9 cellular contexts compared by ENCODE assay signal in genomic region chr3:157130881-157131251, GRCh38. TPM values are rescaled to one million over a fixed set of nuclear protein-coding genes. Genes with fewer than 3 reads are reported as not detected.
A peak's percentile ranks its signal among the peaks of the same experiment; 100 is the strongest.
DNase-seq lines count a peak whose midpoint lies in the region; ATAC-seq and TF ChIP-seq lines count a peak whose summit lies in the region.
"Had no signal": no experiment of that assay in that cellular context is flagged by ENCODE, and none has a peak within 500 bp of the region (broad histone marks: within the 10 kb centered on the region; RNA-seq: fewer than 3 reads in every experiment).

No MANE protein-coding gene starts in this region.

- H3K9ac ChIP-seq in Karpas-422 (ENCODE audit: low read length): no peak overlapping the region
- no peak overlapping the region for H3K9ac ChIP-seq in SK-N-SH
- H3K9ac ChIP-seq: parathyroid adenoma had no signal

- no peaks in the 10 kb centered on the region for H3K79me2 ChIP-seq in Karpas-422 (ENCODE audit: low read length)
- H3K79me2 ChIP-seq in SK-N-SH (ENCODE audit: insufficient read depth): no peaks in the 10 kb centered on the region
- H3K79me2 ChIP-seq: parathyroid adenoma had no signal

- H3K36me3 ChIP-seq in ovary: no peaks in the 10 kb centered on the region
- H3K36me3 ChIP-seq in Karpas-422 (ENCODE audit: insufficient read depth, low read length): no peaks in the 10 kb centered on the region
- H3K36me3 ChIP-seq in SK-N-SH (replicated peaks in 1 of 2; ENCODE audit: control insufficient read depth in 1 of 2, insufficient read depth in 2 of 2, low read length in 1 of 2): no peaks in the 10 kb centered on the region

- TF ChIP-seq RAD21 in SK-N-SH (IDR thresholded peaks at IDR 0.05; ENCODE audit: low read length): no peak

- no peak for DNase-seq in activated CD4-positive, alpha-beta T cell treated with anti-CD3 and anti-CD28 coated beads for 36 hours
- DNase-seq in activated CD4-positive, alpha-beta T cell treated with anti-CD3 and anti-CD28 coated beads for 48 hours: no peak
- no peak for DNase-seq in activated CD8-positive, alpha-beta T cell treated with anti-CD3 and anti-CD28 coated beads for 36 hours
- DNase-seq in immature natural killer cell (no peak), substantia nigra (lab: John Stamatoyannopoulos, UW) (no peak), ovary (no peak), Karpas-422 (no peak), SK-N-SH (no peak)

- no peaks in the 10 kb centered on the region for H3K9me2 ChIP-seq in Karpas-422 (replicated peaks; ENCODE audit: insufficient read depth, low read length)
- H3K9me2 ChIP-seq in SK-N-SH: no peaks in the 10 kb centered on the region

- TF ChIP-seq POLR2A in ovary (IDR thresholded peaks at IDR 0.05): no peak

- H3F3A ChIP-seq in SK-N-SH (replicated peaks; ENCODE audit: insufficient read depth): peaks cover 23% of the 10 kb centered on the region

- H3K27ac Mint-ChIP-seq in activated CD4-positive, alpha-beta T cell treated with anti-CD3 and anti-CD28 coated beads for 36 hours: peak overlapping the region; percentile 87
- peak overlapping the region; percentile 88 for H3K27ac Mint-ChIP-seq in activated CD8-positive, alpha-beta T cell treated with anti-CD3 and anti-CD28 coated beads for 36 hours
- peak overlapping the region; percentile 85 to 94 (median 90) for H3K27ac Mint-ChIP-seq in immature natural killer cell

- H3K27ac ChIP-seq in substantia nigra (ENCODE audit: low read depth, low read length, poor library complexity, severe bottlenecking) (peak overlapping the region; percentile 84), ovary (no peak overlapping the region), Karpas-422 (ENCODE audit: low read length) (no peak overlapping the region), SK-N-SH (ENCODE audit: low read depth in 2 of 2, low read length in 1 of 2) (no peak overlapping the region)
- H3K27ac ChIP-seq: parathyroid adenoma had no signal

- H3K4me3 ChIP-seq in ovary: no peak overlapping the region
- no peak overlapping the region for H3K4me3 ChIP-seq in Karpas-422 (ENCODE audit: low read length)
- no peak overlapping the region for H3K4me3 ChIP-seq in SK-N-SH (ENCODE audit: low read depth in 2 of 2, low read length in 1 of 2)

- H3K9me3 Mint-ChIP-seq in activated CD4-positive, alpha-beta T cell treated with anti-CD3 and anti-CD28 coated beads for 36 hours (ENCODE audit: low read depth): no peaks in the 10 kb centered on the region
- H3K9me3 Mint-ChIP-seq in activated CD8-positive, alpha-beta T cell treated with anti-CD3 and anti-CD28 coated beads for 36 hours: no peaks in the 10 kb centered on the region
- no peaks in the 10 kb centered on the region for H3K9me3 Mint-ChIP-seq in immature natural killer cell

- WGBS in ovary, 3 donors: 42 to 43% (median 42%) methylated on average over 10 of the region's 10 CpGs
- WGBS in SK-N-SH (ENCODE audit: low lambda C conversion rate): 44% methylated on average over 10 of the region's 10 CpGs

- no peak for TF ChIP-seq EP300 in ovary (IDR thresholded peaks at IDR 0.05)
- no peak for TF ChIP-seq EP300 in SK-N-SH (IDR thresholded peaks at IDR 0.05; ENCODE audit: borderline replicate concordance in 1 of 2, low read depth in 1 of 2, low read length in 1 of 2)

- H3K27me3 ChIP-seq in ovary (no peaks in the 10 kb centered on the region), Karpas-422 (ENCODE audit: low read length) (no peaks in the 10 kb centered on the region), SK-N-SH (ENCODE audit: insufficient read depth) (no peaks in the 10 kb centered on the region)

- ATAC-seq in activated CD4-positive, alpha-beta T cell treated with anti-CD3 and anti-CD28 coated beads for 36 hours: no peak
- ATAC-seq in activated CD8-positive, alpha-beta T cell treated with anti-CD3 and anti-CD28 coated beads for 36 hours: no peak

- peaks cover 76% of the 10 kb centered on the region for H3K4me1 Mint-ChIP-seq in activated CD4-positive, alpha-beta T cell treated with anti-CD3 and anti-CD28 coated beads for 36 hours
- H3K4me1 Mint-ChIP-seq in activated CD8-positive, alpha-beta T cell treated with anti-CD3 and anti-CD28 coated beads for 36 hours (ENCODE audit: low read depth): peaks cover 74% of the 10 kb centered on the region
- peaks cover 36 to 56% of the 10 kb centered on the region in 2 donors for H3K4me1 Mint-ChIP-seq in immature natural killer cell

- H4K20me1 ChIP-seq in Karpas-422 (ENCODE audit: insufficient read depth, low read depth, low read length) (no peaks in the 10 kb centered on the region), SK-N-SH (ENCODE audit: insufficient read depth) (no peaks in the 10 kb centered on the region)

- H3K27me3 Mint-ChIP-seq in activated CD4-positive, alpha-beta T cell treated with anti-CD3 and anti-CD28 coated beads for 36 hours: no peaks in the 10 kb centered on the region
- no peaks in the 10 kb centered on the region for H3K27me3 Mint-ChIP-seq in activated CD8-positive, alpha-beta T cell treated with anti-CD3 and anti-CD28 coated beads for 36 hours
- H3K27me3 Mint-ChIP-seq in immature natural killer cell (ENCODE audit: low read depth in 3 of 3): peaks cover 0 to 3% (median 2%) of the 10 kb centered on the region in 3 donors

- no peak for TF ChIP-seq CTCF in activated CD8-positive, alpha-beta T cell treated with anti-CD3 and anti-CD28 coated beads for 36 hours (IDR thresholded peaks at IDR 0.05)
- TF ChIP-seq CTCF in ovary (IDR thresholded peaks at IDR 0.05) (no peak), SK-N-SH (IDR thresholded peaks at IDR 0.05) (no peak)

- no peak overlapping the region for H2AFZ ChIP-seq in Karpas-422 (ENCODE audit: low read length)
- no peak overlapping the region for H2AFZ ChIP-seq in SK-N-SH (ENCODE audit: low read depth)

- no peaks in the 10 kb centered on the region for H3K36me3 Mint-ChIP-seq in activated CD4-positive, alpha-beta T cell treated with anti-CD3 and anti-CD28 coated beads for 36 hours (ENCODE audit: low read depth)
- H3K36me3 Mint-ChIP-seq in activated CD8-positive, alpha-beta T cell treated with anti-CD3 and anti-CD28 coated beads for 36 hours (ENCODE audit: low read depth): no peaks in the 10 kb centered on the region
- no peaks in the 10 kb centered on the region for H3K36me3 Mint-ChIP-seq in immature natural killer cell

- CTCF ChIA-PET in activated CD4-positive, alpha-beta T cell treated with anti-CD3 and anti-CD28 coated beads for 36 hours (lab: Charles Lee): interaction anchor here (0.7 to 4.0 kb wide), 20 partner anchors 10 to 966 kb away, joined by 3 to 29 read pairs (median 4); partner anchors contain the start of gene SSR3
- CTCF ChIA-PET in activated CD8-positive, alpha-beta T cell treated with anti-CD3 and anti-CD28 coated beads for 36 hours (lab: Charles Lee): interaction anchor here (0.7 to 8.1 kb wide), 18 partner anchors 8 to 978 kb away, joined by 3 to 84 read pairs (median 4); partner anchors contain the start of gene SSR3
- CTCF ChIA-PET in SK-N-SH (lab: Yijun Ruan, JAX): interaction anchor here (0.6 to 5.4 kb wide), 13 partner anchors 9 to 1009 kb away, joined by 3 to 26 read pairs (median 4); partner anchors contain the start of gene TIPARP

- POLR2A ChIA-PET in activated CD4-positive, alpha-beta T cell treated with anti-CD3 and anti-CD28 coated beads for 36 hours (lab: Charles Lee): interaction anchor here (0.9 to 4.7 kb wide), 3 partner anchors 28 to 43 kb away, joined by 3 to 35 read pairs (median 5); no protein-coding TSS in a partner anchor
- POLR2A ChIA-PET in activated CD8-positive, alpha-beta T cell treated with anti-CD3 and anti-CD28 coated beads for 36 hours (lab: Charles Lee): interaction anchor here (0.6 to 4.6 kb wide), 7 partner anchors 13 to 854 kb away, joined by 3 to 32 read pairs (median 4); partner anchors contain the start of gene CCNL1
- POLR2A ChIA-PET in SK-N-SH (lab: Yijun Ruan, JAX): no interaction called here

- H3K4me2 ChIP-seq in Karpas-422 (ENCODE audit: low read depth, low read length, poor library complexity, severe bottlenecking) (no peak overlapping the region), SK-N-SH (no peak overlapping the region)

- H3K4me3 Mint-ChIP-seq in activated CD4-positive, alpha-beta T cell treated with anti-CD3 and anti-CD28 coated beads for 36 hours: no peak overlapping the region
- peak overlapping the region; percentile 38 for H3K4me3 Mint-ChIP-seq in activated CD8-positive, alpha-beta T cell treated with anti-CD3 and anti-CD28 coated beads for 36 hours
- peak overlapping the region; percentile 28 to 75 (median 61) for H3K4me3 Mint-ChIP-seq in immature natural killer cell

- intact Hi-C loops in activated CD4-positive, alpha-beta T cell treated with anti-CD3 and anti-CD28 coated beads for 36 hours (cut with DNase I, micrococcal nuclease): loop anchor here (1.0 to 5.0 kb wide), 3 partner anchors 579 to 980 kb away; no protein-coding TSS in a partner anchor
- intact Hi-C loops in activated CD8-positive, alpha-beta T cell treated with anti-CD3 and anti-CD28 coated beads for 36 hours (cut with micrococcal nuclease): loop anchor here (5.0 kb wide), 1 partner anchor 454 kb away; no protein-coding TSS in a partner anchor
- intact Hi-C loops in ovary (cut with DNase I): loop anchor here (2.0 to 10.0 kb wide), 9 partner anchors 42 to 1086 kb away; no protein-coding TSS in a partner anchor

- H3K9me3 ChIP-seq in ovary: no peaks in the 10 kb centered on the region
- H3K9me3 ChIP-seq in Karpas-422 (ENCODE audit: low read length): no peaks in the 10 kb centered on the region
- H3K9me3 ChIP-seq in SK-N-SH: no peaks in the 10 kb centered on the region

- H3K4me1 ChIP-seq in ovary (ENCODE audit: insufficient read depth): peaks cover 10% of the 10 kb centered on the region
- peaks cover 8% of the 10 kb centered on the region for H3K4me1 ChIP-seq in Karpas-422 (ENCODE audit: low read length)
- peaks cover 12 to 69% of the 10 kb centered on the region in 2 experiments; a peak in 3 of 4 replicates for H3K4me1 ChIP-seq in SK-N-SH (ENCODE audit: control insufficient read depth in 1 of 2, insufficient read depth in 2 of 2, low read depth in 1 of 2, low read length in 1 of 2)

TF ChIP-seq in SK-N-SH, 30 proteins besides CTCF, POLR2A, EP300 and RAD21 (continues in another document):
- TF ChIP-seq RXRA (IDR thresholded peaks at IDR 0.05; ENCODE audit: borderline replicate concordance, low read depth) (no peak), TCF12 (IDR thresholded peaks at IDR 0.05) (no peak), MAX (IDR thresholded peaks at IDR 0.05; ENCODE audit: low read depth) (no peak)

RNA-seq across cellular contexts. Expression of gene CCNL1, which starts 29.1 kb away (rescaled TPM):
- total RNA-seq in activated CD4-positive, alpha-beta T cell treated with anti-CD3 and anti-CD28 coated beads for 36 hours: 100 to 1,000 TPM; 163 to 215 TPM
- 100 to 1,000 TPM; 180 to 191 TPM for total RNA-seq in activated CD8-positive, alpha-beta T cell treated with anti-CD3 and anti-CD28 coated beads for 36 hours
- polyA plus RNA-seq in immature natural killer cell: 10 to 100 TPM; 35.3 to 87.6 (median 44.2) TPM
- 100 to 1,000 TPM in 4 of 7 donors, 10 to 100 TPM in 3; 86.8 to 514 (median 115) TPM for total RNA-seq in ovary
- polyA plus RNA-seq in ovary: 10 to 100 TPM; 67.6 to 78.7 TPM
- total RNA-seq in Karpas-422 (2014; rRNA removed; shearing (Covaris generic); ENCODE audit: low replicate concordance): 174 and 221 TPM in 2 replicates
- 99.8 and 131 TPM in 2 replicates for polyA plus RNA-seq in SK-N-SH (2012; rRNA removed)
- polyA plus RNA-seq in SK-N-SH (2012; cell fraction: cytosol; rRNA removed): 27.3 and 29.6 TPM in 2 replicates
- 490 and 685 TPM in 2 replicates for polyA plus RNA-seq in SK-N-SH (2012; cell fraction: nucleus; rRNA removed)
